8 cellular contexts compared by ENCODE assay signal in genomic region chr19:49987159-49987698, GRCh38.
DNase-seq lines count a peak whose midpoint lies in the region; ATAC-seq lines count a peak whose summit lies in the region.

No MANE protein-coding gene starts in this region.

- no peak for ATAC-seq in GM21723 (IDR thresholded peaks at IDR 0.05; ENCODE audit: unreplicated experiment)

- DNase-seq in EH (ENCODE audit: low read depth) (peak; percentile 90), NCI-H2196 (lab: John Stamatoyannopoulos, UW; ENCODE audit: unreplicated experiment) (peak; percentile 40), medulla oblongata (ENCODE audit: extremely low spot score) (peak; percentile 88), NCI-H524 (lab: John Stamatoyannopoulos, UW) (no peak)
- peak; percentile 52 to 53 for DNase-seq in activated CD8-positive, alpha-beta memory T cell treated with anti-CD3 and anti-CD28 coated beads for 1 hour (ENCODE audit: extremely low read depth in 1 of 2, low read depth in 1 of 2)
- peak; percentile 68 for DNase-seq in effector CD8-positive, alpha-beta T cell (lab: John Stamatoyannopoulos, UW)
- peak; percentile 40 for DNase-seq in stimulated activated CD8-positive, alpha-beta memory T cell treated with anti-CD3 and anti-CD28 coated beads, Interleukin-15, amount 100 ng/mL, for 1 hour (ENCODE audit: low read depth)

Comparison
In these comparisons a context has a peak if more than half of its experiments do, and no peak if none do; other contexts are left out.
1. DNase-seq: peak in EH (single experiment), NCI-H2196 (single experiment), activated CD8-positive, alpha-beta memory T cell treated with anti-CD3 and anti-CD28 coated beads for 1 hour (2 of 2), effector CD8-positive, alpha-beta T cell (single experiment), medulla oblongata (single experiment) and stimulated activated CD8-positive, alpha-beta memory T cell treated with anti-CD3 and anti-CD28 coated beads, Interleukin-15, amount 100 ng/mL, for 1 hour (single experiment); none in NCI-H524 (0 of 2).